12 cellular contexts compared by ENCODE assay signal in the genomic region with DNA sequence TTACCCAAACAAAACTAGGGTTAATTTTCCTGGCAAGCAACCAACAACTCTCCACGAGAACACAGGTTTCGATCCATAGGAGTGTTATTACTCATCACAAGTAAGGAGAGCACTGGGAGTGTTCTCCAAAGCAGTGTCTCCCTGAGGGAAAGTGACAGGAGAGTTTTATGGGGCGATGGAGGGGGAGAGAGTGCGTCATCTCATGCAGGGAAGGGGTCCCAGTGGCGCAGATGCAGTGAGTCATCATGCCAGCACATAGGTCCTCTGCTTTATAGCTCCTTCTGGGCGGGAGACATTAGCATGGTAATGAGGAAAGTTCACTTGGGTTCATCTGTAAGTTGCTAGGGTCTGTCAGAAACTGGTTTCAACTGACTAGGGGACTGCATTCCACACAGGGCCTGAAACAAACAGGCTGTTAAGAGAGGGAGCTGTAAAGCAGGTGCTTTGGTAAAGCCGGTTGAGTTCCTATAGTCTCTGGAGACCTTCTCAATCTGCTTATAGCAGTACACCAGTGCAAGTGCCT. TPM values are rescaled to one million over a fixed set of nuclear protein-coding genes. Genes with fewer than 3 reads are reported as not detected.
DNase-seq lines count a peak whose midpoint lies in the region; ATAC-seq and FAIRE-seq lines count a peak whose summit lies in the region.
"Had no signal": no experiment of that assay in that cellular context is flagged by ENCODE, and none has a peak within 500 bp of the region (broad histone marks: within the 10 kb centered on the region; RNA-seq: fewer than 3 reads in every experiment).

No MANE protein-coding gene starts in this region.

- POLR2A ChIA-PET in naive thymus-derived CD8-positive, alpha-beta T cell (lab: Charles Lee) = no interaction called here

- no peak for FAIRE-seq in urothelium cell line (lab: Jason Lieb, UNC)

- no peak overlapping the region for H3K4me3 Mint-ChIP-seq in naive thymus-derived CD8-positive, alpha-beta T cell

- peak overlapping the region; percentile 57 for H3K9ac ChIP-seq in SK-N-MC (ENCODE audit: insufficient read length)

- DNase-seq in NCI-H82 (lab: John Stamatoyannopoulos, UW) (peak; percentile 7), NCI-H82 treated with DMSO at 0.1 percent for 48 hours (lab: John Stamatoyannopoulos, UW; ENCODE audit: unreplicated experiment) (no peak), SK-N-MC (ENCODE audit: low read depth, low spot score) (peak; percentile 50), glomerular visceral epithelial cell (ENCODE audit: extremely low spot score) (peak; percentile 55), urothelium cell line (ENCODE audit: low spot score) (peak; percentile 39), midbrain (lab: John Stamatoyannopoulos, UW) (no peak), RPMI8226 (no peak)
- no peak for DNase-seq in naive thymus-derived CD8-positive, alpha-beta T cell
- DNase-seq: activated gamma-delta T cell treated with Interleukin-2 at 50 U/mL for 16 hours, NCI-H524 had no signal

- peak overlapping the region; percentile 27 for H3K4me3 ChIP-seq in SK-N-MC
- H3K4me3 ChIP-seq: lung had no signal

- H3K9me3 Mint-ChIP-seq in naive thymus-derived CD8-positive, alpha-beta T cell = no peaks in the 10 kb centered on the region

- H3K27ac Mint-ChIP-seq in naive thymus-derived CD8-positive, alpha-beta T cell = peak overlapping the region in 1 of 10 donors; percentile 2

- H3K36me3 Mint-ChIP-seq in naive thymus-derived CD8-positive, alpha-beta T cell = no peaks in the 10 kb centered on the region

- no peaks in the 10 kb centered on the region for H3K4me1 Mint-ChIP-seq in naive thymus-derived CD8-positive, alpha-beta T cell

- peak overlapping the region; percentile 89 for H3K27ac ChIP-seq in SK-N-MC
- H3K27ac ChIP-seq: HL-60 had no signal

- no peaks in the 10 kb centered on the region for H3K9me3 ChIP-seq in SK-N-MC (ENCODE audit: low read depth, low read length)

- no peaks in the 10 kb centered on the region for H3K36me3 ChIP-seq in SK-N-MC (ENCODE audit: insufficient read depth, low read length)

- ATAC-seq in naive thymus-derived CD8-positive, alpha-beta T cell = no peak

- H3K27me3 Mint-ChIP-seq in naive thymus-derived CD8-positive, alpha-beta T cell = peaks cover 14 to 64% (median 35%) of the 10 kb centered on the region in 5 donors

RNA-seq across cellular contexts. Expression of a gene that starts 12.7 kb away (rescaled TPM):
- 10 to 100 TPM; 72.7 to 84.5 TPM for total RNA-seq in naive thymus-derived CD8-positive, alpha-beta T cell
- polyA plus RNA-seq in naive thymus-derived CD8-positive, alpha-beta T cell = 1 to 10 TPM; 2.1 to 5.8 (median 2.3) TPM

Comparison
In these comparisons a context has a peak if more than half of its experiments do, and no peak if none do; other contexts are left out.
1. DNase-seq: peak in NCI-H82 (single experiment), SK-N-MC (single experiment), glomerular visceral epithelial cell (single experiment) and urothelium cell line (single experiment); none in NCI-H82 treated with DMSO at 0.1 percent for 48 hours (single experiment), midbrain (single experiment), RPMI8226 (single experiment) and naive thymus-derived CD8-positive, alpha-beta T cell (0 of 10).